ENCODE assay signal across 1 cellular context in the genomic region with DNA sequence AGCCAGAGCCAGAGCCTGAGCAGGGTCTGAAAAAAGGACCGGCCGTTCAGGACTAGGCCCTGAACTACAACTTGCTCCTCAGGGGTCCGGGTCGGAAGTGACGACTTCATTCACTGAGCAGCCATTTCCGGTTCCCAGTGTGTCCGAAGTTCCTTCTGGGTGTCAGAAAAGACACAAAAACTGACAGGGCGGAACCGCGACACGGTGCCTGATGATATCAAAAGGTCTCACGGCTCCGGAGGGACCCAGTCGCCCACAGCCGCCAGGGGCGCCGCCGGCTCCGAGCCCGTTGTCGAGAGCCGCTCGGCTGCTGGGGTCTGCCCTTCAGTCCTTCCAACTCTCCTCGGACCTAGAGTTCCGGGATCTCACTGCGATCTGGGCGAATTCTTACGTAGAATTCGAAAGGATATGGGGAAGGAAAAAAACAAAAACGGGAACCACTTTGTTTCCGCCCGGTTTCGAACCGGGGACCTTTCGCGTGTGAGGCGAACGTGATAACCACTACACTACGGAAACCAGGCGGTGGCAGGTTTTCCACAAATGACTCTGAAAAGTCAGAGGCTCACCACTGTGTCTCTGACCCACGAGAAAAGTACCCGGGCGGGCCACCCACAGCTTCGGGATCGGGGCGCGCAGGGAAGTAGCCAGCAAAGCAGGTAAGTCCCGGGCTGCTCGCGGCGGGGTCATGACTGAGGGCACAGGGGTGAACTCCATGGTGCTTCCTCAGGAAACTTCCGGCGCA.
TF ChIP-seq lines count a peak whose summit lies in the region.

No MANE protein-coding gene starts in this region.

TF ChIP-seq in K562, 482 proteins besides CTCF, POLR2A, EP300 and RAD21 (continued from another document and continues in another):
- TF ChIP-seq, protein P1, sequence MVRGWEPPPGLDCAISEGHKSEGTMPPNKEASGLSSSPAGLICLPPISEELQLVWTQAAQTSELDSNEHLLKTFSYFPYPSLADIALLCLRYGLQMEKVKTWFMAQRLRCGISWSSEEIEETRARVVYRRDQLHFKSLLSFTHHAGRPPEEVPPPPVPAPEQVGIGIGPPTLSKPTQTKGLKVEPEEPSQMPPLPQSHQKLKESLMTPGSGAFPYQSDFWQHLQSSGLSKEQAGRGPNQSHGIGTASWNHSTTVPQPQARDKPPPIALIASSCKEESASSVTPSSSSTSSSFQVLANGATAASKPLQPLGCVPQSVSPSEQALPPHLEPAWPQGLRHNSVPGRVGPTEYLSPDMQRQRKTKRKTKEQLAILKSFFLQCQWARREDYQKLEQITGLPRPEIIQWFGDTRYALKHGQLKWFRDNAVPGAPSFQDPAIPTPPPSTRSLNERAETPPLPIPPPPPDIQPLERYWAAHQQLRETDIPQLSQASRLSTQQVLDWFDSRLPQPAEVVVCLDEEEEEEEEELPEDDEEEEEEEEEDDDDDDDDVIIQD (CRISPR knock-in tag; IDR thresholded peaks at IDR 0.05) = no peak
- TF ChIP-seq, protein P2, sequence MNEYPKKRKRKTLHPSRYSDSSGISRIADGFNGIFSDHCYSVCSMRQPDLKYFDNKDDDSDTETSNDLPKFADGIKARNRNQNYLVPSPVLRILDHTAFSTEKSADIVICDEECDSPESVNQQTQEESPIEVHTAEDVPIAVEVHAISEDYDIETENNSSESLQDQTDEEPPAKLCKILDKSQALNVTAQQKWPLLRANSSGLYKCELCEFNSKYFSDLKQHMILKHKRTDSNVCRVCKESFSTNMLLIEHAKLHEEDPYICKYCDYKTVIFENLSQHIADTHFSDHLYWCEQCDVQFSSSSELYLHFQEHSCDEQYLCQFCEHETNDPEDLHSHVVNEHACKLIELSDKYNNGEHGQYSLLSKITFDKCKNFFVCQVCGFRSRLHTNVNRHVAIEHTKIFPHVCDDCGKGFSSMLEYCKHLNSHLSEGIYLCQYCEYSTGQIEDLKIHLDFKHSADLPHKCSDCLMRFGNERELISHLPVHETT (CRISPR knock-in tag; conservative IDR thresholded peaks at IDR 0.05 in 1 of 2, IDR thresholded peaks at IDR 0.05 in 1 of 2) = peak in 1 of 2 experiments; percentile 91; a peak in 2 of 4 replicates
- TF ChIP-seq HNRNPL (IDR thresholded peaks at IDR 0.05; ENCODE audit: low read depth, low read length) (no peak), ILK (tag; IDR thresholded peaks at IDR 0.05; ENCODE audit: borderline replicate concordance, low read depth) (no peak), ZNF583 (CRISPR knock-in tag; IDR thresholded peaks at IDR 0.05) (no peak), SAFB2 (IDR thresholded peaks at IDR 0.05; ENCODE audit: borderline replicate concordance, low read depth, low read length, severe bottlenecking) (no peak), BMI1 (IDR thresholded peaks at IDR 0.05; ENCODE audit: low read length) (0 out of 2 replicates have a peak, but pooled peaks have one; percentile 4), POLR2AphosphoS5 (IDR thresholded peaks at IDR 0.05; ENCODE audit: control insufficient read depth, insufficient read depth, low read depth, low read length) (peak; percentile 88), HNRNPH1 (optimal IDR thresholded peaks at IDR 0.05; ENCODE audit: low read depth, low read length) (no peak), MAFF (IDR thresholded peaks at IDR 0.05; ENCODE audit: low read length) (no peak), PTBP1 (IDR thresholded peaks at IDR 0.05; ENCODE audit: low read depth, low read length) (peak; percentile 75), GATA2 (CRISPR knock-in tag; IDR thresholded peaks at IDR 0.05) (peak; percentile 70), NELFE (IDR thresholded peaks at IDR 0.05; ENCODE audit: insufficient read depth, insufficient read length) (no peak), ZNF444 (CRISPR knock-in tag; IDR thresholded peaks at IDR 0.05) (0 out of 2 replicates have a peak, but pooled peaks have one; percentile 32), CREB1 (IDR thresholded peaks at IDR 0.05) (peak; percentile 81), CREB1 (CRISPR knock-in tag; IDR thresholded peaks at IDR 0.05) (peak; percentile 89), SMAD2 (IDR thresholded peaks at IDR 0.05; ENCODE audit: low read depth, low read length) (no peak), PURB (CRISPR knock-in tag; IDR thresholded peaks at IDR 0.05; ENCODE audit: low read depth) (no peak), SRSF1 (IDR thresholded peaks at IDR 0.05; ENCODE audit: low read depth, low read length) (no peak), MCM3 (IDR thresholded peaks at IDR 0.05) (no peak), CC2D1A (IDR thresholded peaks at IDR 0.05) (peak; percentile 87; the same call in 1 of the 2 replicates), PTTG1 (tag; IDR thresholded peaks at IDR 0.05; ENCODE audit: low read depth) (no peak), RBM34 (IDR thresholded peaks at IDR 0.05; ENCODE audit: borderline replicate concordance, insufficient read depth, low read length) (no peak), ZNF253 (CRISPR knock-in tag; conservative IDR thresholded peaks at IDR 0.05) (no peak), NCOA6 (IDR thresholded peaks at IDR 0.05) (no peak; the same call in 1 of the 2 replicates), GTF2F1 (IDR thresholded peaks at IDR 0.05; ENCODE audit: low read depth, low read length) (no peak)
- TF ChIP-seq, protein P3, sequence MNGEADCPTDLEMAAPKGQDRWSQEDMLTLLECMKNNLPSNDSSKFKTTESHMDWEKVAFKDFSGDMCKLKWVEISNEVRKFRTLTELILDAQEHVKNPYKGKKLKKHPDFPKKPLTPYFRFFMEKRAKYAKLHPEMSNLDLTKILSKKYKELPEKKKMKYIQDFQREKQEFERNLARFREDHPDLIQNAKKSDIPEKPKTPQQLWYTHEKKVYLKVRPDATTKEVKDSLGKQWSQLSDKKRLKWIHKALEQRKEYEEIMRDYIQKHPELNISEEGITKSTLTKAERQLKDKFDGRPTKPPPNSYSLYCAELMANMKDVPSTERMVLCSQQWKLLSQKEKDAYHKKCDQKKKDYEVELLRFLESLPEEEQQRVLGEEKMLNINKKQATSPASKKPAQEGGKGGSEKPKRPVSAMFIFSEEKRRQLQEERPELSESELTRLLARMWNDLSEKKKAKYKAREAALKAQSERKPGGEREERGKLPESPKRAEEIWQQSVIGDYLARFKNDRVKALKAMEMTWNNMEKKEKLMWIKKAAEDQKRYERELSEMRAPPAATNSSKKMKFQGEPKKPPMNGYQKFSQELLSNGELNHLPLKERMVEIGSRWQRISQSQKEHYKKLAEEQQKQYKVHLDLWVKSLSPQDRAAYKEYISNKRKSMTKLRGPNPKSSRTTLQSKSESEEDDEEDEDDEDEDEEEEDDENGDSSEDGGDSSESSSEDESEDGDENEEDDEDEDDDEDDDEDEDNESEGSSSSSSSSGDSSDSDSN (IDR thresholded peaks at IDR 0.05; ENCODE audit: borderline replicate concordance in 1 of 2, low read depth in 2 of 2, low read length in 2 of 2) = peak; percentile 31 to 92; a peak in 2 of 4 replicates
- TF ChIP-seq, protein P4, sequence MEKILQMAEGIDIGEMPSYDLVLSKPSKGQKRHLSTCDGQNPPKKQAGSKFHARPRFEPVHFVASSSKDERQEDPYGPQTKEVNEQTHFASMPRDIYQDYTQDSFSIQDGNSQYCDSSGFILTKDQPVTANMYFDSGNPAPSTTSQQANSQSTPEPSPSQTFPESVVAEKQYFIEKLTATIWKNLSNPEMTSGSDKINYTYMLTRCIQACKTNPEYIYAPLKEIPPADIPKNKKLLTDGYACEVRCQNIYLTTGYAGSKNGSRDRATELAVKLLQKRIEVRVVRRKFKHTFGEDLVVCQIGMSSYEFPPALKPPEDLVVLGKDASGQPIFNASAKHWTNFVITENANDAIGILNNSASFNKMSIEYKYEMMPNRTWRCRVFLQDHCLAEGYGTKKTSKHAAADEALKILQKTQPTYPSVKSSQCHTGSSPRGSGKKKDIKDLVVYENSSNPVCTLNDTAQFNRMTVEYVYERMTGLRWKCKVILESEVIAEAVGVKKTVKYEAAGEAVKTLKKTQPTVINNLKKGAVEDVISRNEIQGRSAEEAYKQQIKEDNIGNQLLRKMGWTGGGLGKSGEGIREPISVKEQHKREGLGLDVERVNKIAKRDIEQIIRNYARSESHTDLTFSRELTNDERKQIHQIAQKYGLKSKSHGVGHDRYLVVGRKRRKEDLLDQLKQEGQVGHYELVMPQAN (IDR thresholded peaks at IDR 0.05; ENCODE audit: borderline replicate concordance) = peak; percentile 11; the same call in 1 of the 2 replicates
- TF ChIP-seq, protein P5, sequence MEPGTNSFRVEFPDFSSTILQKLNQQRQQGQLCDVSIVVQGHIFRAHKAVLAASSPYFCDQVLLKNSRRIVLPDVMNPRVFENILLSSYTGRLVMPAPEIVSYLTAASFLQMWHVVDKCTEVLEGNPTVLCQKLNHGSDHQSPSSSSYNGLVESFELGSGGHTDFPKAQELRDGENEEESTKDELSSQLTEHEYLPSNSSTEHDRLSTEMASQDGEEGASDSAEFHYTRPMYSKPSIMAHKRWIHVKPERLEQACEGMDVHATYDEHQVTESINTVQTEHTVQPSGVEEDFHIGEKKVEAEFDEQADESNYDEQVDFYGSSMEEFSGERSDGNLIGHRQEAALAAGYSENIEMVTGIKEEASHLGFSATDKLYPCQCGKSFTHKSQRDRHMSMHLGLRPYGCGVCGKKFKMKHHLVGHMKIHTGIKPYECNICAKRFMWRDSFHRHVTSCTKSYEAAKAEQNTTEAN (CRISPR knock-in tag; IDR thresholded peaks at IDR 0.05) = no peak
- TF ChIP-seq, protein P6, sequence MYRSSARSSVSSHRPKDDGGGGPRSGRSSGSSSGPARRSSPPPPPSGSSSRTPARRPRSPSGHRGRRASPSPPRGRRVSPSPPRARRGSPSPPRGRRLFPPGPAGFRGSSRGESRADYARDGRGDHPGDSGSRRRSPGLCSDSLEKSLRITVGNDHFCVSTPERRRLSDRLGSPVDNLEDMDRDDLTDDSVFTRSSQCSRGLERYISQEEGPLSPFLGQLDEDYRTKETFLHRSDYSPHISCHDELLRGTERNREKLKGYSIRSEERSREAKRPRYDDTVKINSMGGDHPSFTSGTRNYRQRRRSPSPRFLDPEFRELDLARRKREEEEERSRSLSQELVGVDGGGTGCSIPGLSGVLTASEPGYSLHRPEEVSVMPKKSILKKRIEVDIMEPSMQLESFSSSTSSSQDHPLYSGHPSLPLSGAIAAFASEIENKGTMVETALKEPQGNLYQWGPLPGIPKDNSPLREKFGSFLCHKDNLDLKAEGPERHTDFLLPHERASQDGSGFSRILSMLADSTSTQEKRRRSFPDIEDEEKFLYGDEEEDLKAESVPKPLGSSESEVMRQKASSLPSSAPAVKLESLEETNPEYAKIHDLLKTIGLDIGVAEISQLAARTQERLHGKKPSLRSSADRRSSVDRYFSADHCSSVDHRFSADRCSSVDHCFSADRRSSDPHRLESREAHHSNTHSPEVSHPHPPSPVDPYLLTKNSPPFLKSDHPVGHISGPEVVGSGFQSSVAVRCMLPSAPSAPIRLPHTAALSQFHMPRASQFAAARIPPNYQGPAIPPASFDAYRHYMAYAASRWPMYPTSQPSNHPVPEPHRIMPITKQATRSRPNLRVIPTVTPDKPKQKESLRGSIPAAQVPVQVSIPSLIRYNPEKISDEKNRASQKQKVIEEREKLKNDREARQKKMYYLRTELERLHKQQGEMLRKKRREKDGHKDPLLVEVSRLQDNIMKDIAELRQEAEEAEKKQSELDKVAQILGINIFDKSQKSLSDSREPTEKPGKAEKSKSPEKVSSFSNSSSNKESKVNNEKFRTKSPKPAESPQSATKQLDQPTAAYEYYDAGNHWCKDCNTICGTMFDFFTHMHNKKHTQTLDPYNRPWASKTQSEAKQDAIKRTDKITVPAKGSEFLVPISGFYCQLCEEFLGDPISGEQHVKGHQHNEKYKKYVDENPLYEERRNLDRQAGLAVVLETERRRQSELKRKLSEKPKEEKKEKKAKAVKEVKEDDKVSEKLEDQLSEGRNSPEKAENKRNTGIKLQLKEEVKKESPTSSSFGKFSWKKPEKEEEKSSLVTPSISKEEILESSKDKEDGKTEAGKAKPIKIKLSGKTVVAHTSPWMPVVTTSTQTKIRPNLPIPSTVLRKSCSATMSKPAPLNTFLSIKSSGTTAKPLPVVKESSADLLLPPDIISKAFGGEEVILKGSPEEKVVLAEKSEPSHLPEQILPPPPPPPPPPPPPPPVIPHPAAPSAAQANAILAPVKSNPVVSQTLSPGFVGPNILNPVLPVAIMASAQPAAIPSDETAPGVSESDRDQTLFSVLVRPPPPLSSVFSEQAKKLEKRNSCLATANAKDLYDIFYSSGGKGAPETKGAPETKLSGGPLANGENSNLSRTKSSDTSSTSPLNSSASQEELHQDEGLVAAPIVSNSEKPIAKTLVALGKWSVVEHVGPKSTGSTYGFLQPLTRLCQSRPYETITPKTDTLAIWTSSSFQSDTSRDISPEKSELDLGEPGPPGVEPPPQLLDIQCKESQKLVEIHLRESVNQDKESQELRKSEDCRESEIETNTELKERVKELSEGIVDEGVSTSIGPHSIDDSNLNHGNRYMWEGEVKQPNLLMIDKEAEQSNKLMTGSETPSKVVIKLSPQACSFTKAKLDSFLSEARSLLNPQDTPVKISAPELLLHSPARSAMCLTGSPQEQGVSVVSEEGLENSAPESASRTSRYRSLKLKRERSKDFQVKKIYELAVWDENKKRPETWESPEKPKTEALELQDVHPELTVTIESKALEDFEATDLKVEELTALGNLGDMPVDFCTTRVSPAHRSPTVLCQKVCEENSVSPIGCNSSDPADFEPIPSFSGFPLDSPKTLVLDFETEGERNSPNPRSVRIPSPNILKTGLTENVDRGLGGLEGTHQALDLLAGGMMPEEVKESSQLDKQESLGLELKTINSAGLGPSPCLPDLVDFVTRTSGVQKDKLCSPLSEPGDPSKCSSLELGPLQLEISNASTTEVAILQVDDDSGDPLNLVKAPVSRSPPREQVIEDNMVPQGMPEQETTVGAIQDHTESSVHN (IDR thresholded peaks at IDR 0.05; ENCODE audit: borderline replicate concordance in 1 of 2, low read depth in 1 of 2) = no peak
